28 cellular contexts compared by ENCODE assay signal in the genomic region with DNA sequence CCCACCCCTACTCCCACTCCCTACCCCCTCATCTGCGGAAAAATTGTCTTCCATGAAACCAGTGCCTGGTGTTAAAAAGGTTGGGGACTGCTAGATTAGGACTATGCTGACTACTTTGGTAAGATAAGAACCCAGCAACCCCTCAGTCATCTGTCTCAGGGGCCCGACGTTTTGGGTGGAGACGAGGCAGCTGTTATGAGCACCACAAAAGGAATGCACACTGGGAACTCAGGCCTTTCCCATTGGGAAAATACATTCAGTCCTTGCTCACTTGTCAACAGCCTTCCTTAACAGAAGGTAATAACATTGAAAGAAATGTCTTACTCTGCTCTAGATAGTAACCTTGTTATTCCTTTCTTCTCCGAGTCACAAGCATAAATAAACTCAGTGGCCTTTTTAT.
A peak's percentile ranks its signal among the peaks of the same experiment; 100 is the strongest.
DNase-seq lines count a peak whose midpoint lies in the region; ATAC-seq and TF ChIP-seq lines count a peak whose summit lies in the region.
"Had no signal": no experiment of that assay in that cellular context is flagged by ENCODE, and none has a peak within 500 bp of the region (broad histone marks: within the 10 kb centered on the region; RNA-seq: fewer than 3 reads in every experiment).

No MANE protein-coding gene starts in this region.

- H3K4me3 ChIP-seq in choroid plexus epithelial cell (ENCODE audit: low read depth, low read length), result no peak overlapping the region
- H3K4me3 ChIP-seq: A549; BLaER1 treated with 17β-estradiol and CSF1 and Interleukin-3, amounts not matched to agents 10 nM and 100 nM; MG63; Peyer's patch; SJSA1 had no signal

- ATAC-seq in GM18498 (IDR thresholded peaks at IDR 0.05; ENCODE audit: unreplicated experiment), result no peak
- ATAC-seq: A549, left cardiac atrium, T-cell had no signal

- DNase-seq in AG08396 (ENCODE audit: low spot score) (peak; percentile 7), RPMI7951 (ENCODE audit: low read depth) (peak; percentile 24), choroid plexus epithelial cell (ENCODE audit: low read depth) (peak; percentile 0), myocyte (ENCODE audit: low read depth) (peak; percentile 80), NCI-H510A treated with DMSO at 0.1 percent for 48 hours (lab: John Stamatoyannopoulos, UW) (no peak), anterior cingulate cortex (lab: John Stamatoyannopoulos, UW) (no peak), NOMO-1 treated with DMSO at 0.1 percent for 48 hours (lab: John Stamatoyannopoulos, UW; ENCODE audit: unreplicated experiment) (no peak)
- DNase-seq: activated CD4-positive, alpha-beta memory T cell treated with anti-CD3 and anti-CD28 coated beads, Interleukin-2, amount 10 ng/mL, durations not matched to agents 7 days and 5 days; activated CD4-positive, CD25-positive, alpha-beta regulatory T cell; activated CD8-positive, alpha-beta memory T cell treated with anti-CD3 and anti-CD28 coated beads, Interleukin-2, amount 50 U/mL, for 48 hours; activated naive CD4-positive, alpha-beta T cell treated with anti-CD3 and anti-CD28 coated beads, Interleukin-2, amount 50 U/mL, for 16 hours; Caco-2; cerebellar nuclear complex; DND-41; foreskin melanocyte; HCEC 1CT; left cardiac atrium; mesendoderm; MG63; naive B cell; NCI-H2029; Peyer's patch; stimulated activated naive CD4-positive, alpha-beta T cell; T-cell had no signal

- TF ChIP-seq CTCF in choroid plexus epithelial cell (conservative IDR thresholded peaks at IDR 0.05; ENCODE audit: low read depth, low read length), result no peak

Comparison
In these comparisons a context has a peak if more than half of its experiments do, and no peak if none do; other contexts are left out.
1. DNase-seq: peak in AG08396 (single experiment), RPMI7951 (single experiment), choroid plexus epithelial cell (single experiment) and myocyte (single experiment); none in NCI-H510A treated with DMSO at 0.1 percent for 48 hours (single experiment), anterior cingulate cortex (0 of 58) and NOMO-1 treated with DMSO at 0.1 percent for 48 hours (single experiment).